Comparison of ENCODE assay signal across 24 cellular contexts in the genomic region with DNA sequence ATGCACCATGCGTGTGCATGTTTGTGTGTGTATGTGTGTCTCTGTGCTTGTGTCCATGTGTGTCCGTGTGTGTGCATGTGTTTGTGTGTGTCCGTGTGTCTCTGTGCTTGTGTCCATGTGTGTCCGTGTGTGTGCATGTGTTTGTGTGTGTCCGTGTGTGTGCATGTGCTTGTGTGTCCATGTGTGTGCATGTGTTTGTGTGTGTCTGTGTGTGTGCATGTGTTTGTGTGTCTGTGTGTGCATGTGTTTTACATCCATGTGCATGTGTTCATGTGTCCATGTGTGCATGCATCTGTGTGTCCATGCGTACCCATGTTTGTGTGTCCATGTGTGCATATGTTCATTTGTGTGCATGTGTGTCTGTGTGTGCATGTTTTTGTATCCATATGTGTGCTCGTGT.
"Had no signal": no experiment of that assay in that cellular context is flagged by ENCODE, and none has a peak within 500 bp of the region (broad histone marks: within the 10 kb centered on the region; RNA-seq: fewer than 3 reads in every experiment).

No MANE protein-coding gene starts in this region.

- H3K27me3 Mint-ChIP-seq: activated naive CD4-positive, alpha-beta T cell treated with anti-CD3 and anti-CD28 coated beads, Interleukin-2, amount 10 ng/mL, durations not matched to agents 7 days and 5 days; stimulated activated memory B cell treated with anti-CD40 and anti-IgM and Interleukin-4, amounts not matched to agents 10 μg/mL and 1 μg/mL and 100 μg/mL, for 72 hours had no signal

- H3K27me3 ChIP-seq: ascending aorta, brain microvascular endothelial cell, esophagus squamous epithelium, gastrocnemius medialis, sigmoid colon, stomach, suprapubic skin, tibial nerve, uterus had no signal

- H3K4me3 Mint-ChIP-seq: activated naive CD4-positive, alpha-beta T cell treated with anti-CD3 and anti-CD28 coated beads, Interleukin-2, amount 10 ng/mL, durations not matched to agents 7 days and 5 days; neural crest cell; stimulated activated memory B cell treated with anti-CD40 and anti-IgM and Interleukin-4, amounts not matched to agents 10 μg/mL and 1 μg/mL and 100 μg/mL, for 72 hours had no signal

- H3K36me3 ChIP-seq: ascending aorta, brain microvascular endothelial cell, esophagus squamous epithelium, gastrocnemius medialis, sigmoid colon, stomach, suprapubic skin, tibial nerve, uterus had no signal

- H3K36me3 Mint-ChIP-seq: activated naive CD4-positive, alpha-beta T cell treated with anti-CD3 and anti-CD28 coated beads, Interleukin-2, amount 10 ng/mL, durations not matched to agents 7 days and 5 days; stimulated activated memory B cell treated with anti-CD40 and anti-IgM and Interleukin-4, amounts not matched to agents 10 μg/mL and 1 μg/mL and 100 μg/mL, for 72 hours had no signal

- H3K27ac ChIP-seq: ascending aorta, brain microvascular endothelial cell, esophagus squamous epithelium, gastrocnemius medialis, sigmoid colon, stomach, suprapubic skin, tibial nerve, uterus had no signal

- H3K4me2 ChIP-seq: smooth muscle cell had no signal

- ATAC-seq: gastrocnemius medialis; stimulated activated memory B cell treated with anti-CD40 and anti-IgM and Interleukin-4, amounts not matched to agents 10 μg/mL and 1 μg/mL and 100 μg/mL, for 72 hours had no signal

- H3K4me3 ChIP-seq: ascending aorta, esophagus squamous epithelium, gastrocnemius medialis, sigmoid colon, smooth muscle cell, stomach, suprapubic skin, tibial nerve, uterus had no signal

- H3K4me1 ChIP-seq: gastrocnemius medialis, suprapubic skin, uterus had no signal

- DNase-seq: activated CD4-positive, alpha-beta T cell treated with anti-CD3 and anti-CD28 coated beads, Interleukin-2, amount 50 U/mL, for 48 hours; activated effector memory CD4-positive, alpha-beta T cell treated with Interleukin-2 at 50 U/mL for 16 hours; activated naive CD4-positive, alpha-beta T cell treated with anti-CD3 and anti-CD28 coated beads, Interleukin-2, amount 10 ng/mL, durations not matched to agents 7 days and 5 days; activated T-cell treated with anti-CD3 and anti-CD28 coated beads, Interleukin-2, amount 50 U/mL, for 48 hours; brain microvascular endothelial cell; central memory CD4-positive, alpha-beta T cell; dermis blood vessel endothelial cell; effector memory CD4-positive, alpha-beta T cell; esophagus squamous epithelium; gastrocnemius medialis; head of caudate nucleus; hypothalamus; sigmoid colon; stimulated activated CD4-positive, alpha-beta T cell treated with anti-CD3 and anti-CD28 coated beads, Interleukin-15, amount 100 ng/mL, for 24 hours; stomach; T-helper 1 cell; T-helper 9 cell; uterus had no signal

- H3K27ac Mint-ChIP-seq: activated naive CD4-positive, alpha-beta T cell treated with anti-CD3 and anti-CD28 coated beads, Interleukin-2, amount 10 ng/mL, durations not matched to agents 7 days and 5 days had no signal

- H3K9me3 Mint-ChIP-seq: activated naive CD4-positive, alpha-beta T cell treated with anti-CD3 and anti-CD28 coated beads, Interleukin-2, amount 10 ng/mL, durations not matched to agents 7 days and 5 days had no signal

- H3K9me3 ChIP-seq: ascending aorta, esophagus squamous epithelium, gastrocnemius medialis, sigmoid colon, stomach, suprapubic skin, tibial nerve, uterus had no signal
